ENCODE assay signal across 13 cellular contexts in the genomic region with DNA sequence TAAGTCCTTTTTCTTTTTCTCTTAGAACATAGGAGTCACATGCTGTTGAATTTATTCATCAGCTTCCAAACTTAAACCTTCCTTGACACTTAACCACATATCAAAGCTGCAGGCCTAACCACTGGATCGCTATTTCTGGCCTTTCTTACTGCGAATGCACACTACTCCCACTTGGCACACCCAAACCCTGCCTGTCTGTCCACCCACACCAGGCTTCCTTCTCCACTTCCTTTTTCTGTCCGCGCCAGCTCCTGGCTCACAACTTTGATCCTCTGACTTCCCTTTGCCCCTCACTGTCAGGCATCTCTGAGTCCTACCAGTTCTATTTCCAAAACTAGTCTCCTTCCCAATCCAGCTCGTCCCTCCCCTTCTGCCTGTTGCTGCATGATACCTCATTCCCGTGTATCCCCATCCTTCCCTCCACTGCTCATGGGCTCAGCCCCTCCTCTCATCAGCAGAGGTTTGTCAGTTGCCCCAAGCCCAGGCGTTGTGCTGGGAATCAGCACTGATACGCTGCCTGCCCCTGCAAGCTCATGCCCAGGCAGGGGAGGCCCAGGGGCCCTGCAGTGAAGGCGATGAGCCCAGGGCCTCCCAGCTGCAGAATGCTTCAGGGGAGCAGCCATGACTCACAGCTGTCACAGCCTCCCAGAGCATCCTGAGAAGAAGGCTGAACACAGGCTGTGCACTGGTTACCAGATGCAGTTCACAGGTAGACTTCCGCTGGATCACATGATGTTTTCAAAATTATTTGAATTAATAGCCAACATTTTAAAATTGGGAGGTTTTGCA.
DNase-seq lines count a peak whose midpoint lies in the region; ATAC-seq, FAIRE-seq and TF ChIP-seq lines count a peak whose summit lies in the region.
"Had no signal": no experiment of that assay in that cellular context is flagged by ENCODE, and none has a peak within 500 bp of the region (broad histone marks: within the 10 kb centered on the region; RNA-seq: fewer than 3 reads in every experiment).

No MANE protein-coding gene starts in this region.

- no peak for TF ChIP-seq EP300 in K562 (IDR thresholded peaks at IDR 0.05; ENCODE audit: low read length)

- intact Hi-C loops in K562 (cut with micrococcal nuclease), result no loop called here

- H3K4me3 Mint-ChIP-seq in activated T-helper 17 cell treated with anti-CD3 and anti-CD28 coated beads, Interleukin-2, amount 50 U/mL, for 72 hours, result no peak overlapping the region
- H3K4me3 Mint-ChIP-seq: activated T-cell treated with anti-CD3 and anti-CD28 coated beads, Interleukin-2, amount 50 U/mL, for 4 hours had no signal

- peaks cover 24 to 55% (median 44%) of the 10 kb centered on the region in 10 experiments for H3K4me1 ChIP-seq in BLaER1 treated with 17β-estradiol and CSF1 and Interleukin-3, amounts not matched to agents 10 nM and 100 nM
- no peaks in the 10 kb centered on the region for H3K4me1 ChIP-seq in K562 (replicated peaks in 1 of 2; ENCODE audit: control insufficient read depth in 2 of 2, insufficient read depth in 2 of 2, low read length in 2 of 2)
- H3K4me1 ChIP-seq in effector memory CD4-positive, alpha-beta T cell (ENCODE audit: control insufficient read depth, insufficient read depth, low read length, poor library complexity, severe bottlenecking), result no peaks in the 10 kb centered on the region
- H3K4me1 ChIP-seq: right lobe of liver had no signal

- H3K4me2 ChIP-seq in BLaER1 treated with 17β-estradiol and CSF1 and Interleukin-3, amounts not matched to agents 10 nM and 100 nM, result peak overlapping the region; percentile 76 to 93 (median 86)
- H3K4me2 ChIP-seq in K562 (ENCODE audit: insufficient read depth, low read length), result no peak overlapping the region

- TF ChIP-seq CTCF in K562 (IDR thresholded peaks at IDR 0.05 in 2 of 3, conservative IDR thresholded peaks at IDR 0.05 in 1 of 3; ENCODE audit: insufficient read depth in 2 of 3, low read depth in 1 of 3, low read length in 3 of 3), result no peak

- ATAC-seq in K562 (no peak), HG03469 (IDR thresholded peaks at IDR 0.05; ENCODE audit: unreplicated experiment) (no peak)
- ATAC-seq in activated T-helper 17 cell treated with anti-CD3 and anti-CD28 coated beads, Interleukin-2, amount 50 U/mL, for 72 hours (replicated peaks), result no peak
- ATAC-seq: activated CD4-positive, CD25-positive, alpha-beta regulatory T cell treated with anti-CD3 and anti-CD28 coated beads, Interleukin-2, amount 50 U/mL, for 24 hours; activated T-cell treated with anti-CD3 and anti-CD28 coated beads, Interleukin-2, amount 50 U/mL, for 4 hours had no signal

- peak; percentile 20 for DNase-seq in MG63
- DNase-seq in K562 (ENCODE audit: extremely low read depth in 1 of 4, low spot score in 3 of 4), result no peak
- peak; percentile 21 for DNase-seq in midbrain (lab: John Stamatoyannopoulos, UW)
- DNase-seq in effector memory CD4-positive, alpha-beta T cell, result no peak
- DNase-seq in NCI-H128 (lab: John Stamatoyannopoulos, UW; ENCODE audit: unreplicated experiment), result no peak
- DNase-seq: activated T-cell treated with anti-CD3 and anti-CD28 coated beads, Interleukin-2, amount 50 U/mL, for 4 hours; right lobe of liver; RPMI8226 had no signal

- no peak for TF ChIP-seq RAD21 in K562 (CRISPR knock-in tag; conservative IDR thresholded peaks at IDR 0.05 in 1 of 2, IDR thresholded peaks at IDR 0.05 in 1 of 2)

- no peaks in the 10 kb centered on the region for H3K79me2 ChIP-seq in K562 (ENCODE audit: control insufficient read depth, insufficient read depth, low read length)

- H3K9ac ChIP-seq in BLaER1 treated with 17β-estradiol and CSF1 and Interleukin-3, amounts not matched to agents 10 nM and 100 nM, result peak overlapping the region in 9 of 11 experiments; percentile 23 to 62 (median 43); a peak in 12 of 22 replicates
- no peak overlapping the region for H3K9ac ChIP-seq in K562 (ENCODE audit: insufficient read depth in 1 of 2, low read depth in 2 of 2, low read length in 2 of 2)

- peak overlapping the region in 1 of 10 experiments; percentile 12; a peak in 1 of 20 replicates for H3K4me3 ChIP-seq in BLaER1 treated with 17β-estradiol and CSF1 and Interleukin-3, amounts not matched to agents 10 nM and 100 nM
- H3K4me3 ChIP-seq in MG63 (no peak overlapping the region), K562 (no peak overlapping the region)
- H3K4me3 ChIP-seq in effector memory CD4-positive, alpha-beta T cell (ENCODE audit: insufficient read depth, low read depth, low read length, poor library complexity, severe bottlenecking), result no peak overlapping the region
- H3K4me3 ChIP-seq: cardiac muscle cell, right lobe of liver had no signal

- no peaks in the 10 kb centered on the region for H3K27me3 ChIP-seq in BLaER1 treated with 17β-estradiol and CSF1 and Interleukin-3, amounts not matched to agents 10 nM and 100 nM
- no peaks in the 10 kb centered on the region for H3K27me3 ChIP-seq in MG63
- no peaks in the 10 kb centered on the region for H3K27me3 ChIP-seq in K562 (ENCODE audit: control insufficient read depth in 2 of 2, insufficient read depth in 2 of 2, low read length in 2 of 2)
- no peaks in the 10 kb centered on the region for H3K27me3 ChIP-seq in effector memory CD4-positive, alpha-beta T cell (replicated peaks; ENCODE audit: control insufficient read depth, insufficient read depth, low read length, poor library complexity, severe bottlenecking)
- H3K27me3 ChIP-seq: cardiac muscle cell, right lobe of liver had no signal

- no peak for FAIRE-seq in K562 (lab: Jason Lieb, UNC)

- in situ Hi-C loops in K562 (cut with MboI), result no loop called here

- TF ChIP-seq POLR2A in K562 (conservative IDR thresholded peaks at IDR 0.05), result no peak

- CTCF ChIA-PET in K562 (lab: Yijun Ruan, JAX; ENCODE audit: low intra/inter-chr PET ratio), result no interaction called here

- POLR2A ChIA-PET in K562 (lab: Yijun Ruan, JAX), result interaction anchor here (1.0 kb wide), 1 partner anchor 28 kb away, joined by 4 read pairs; no protein-coding TSS in a partner anchor

- peaks cover 0 to 48% (median 18%) of the 10 kb centered on the region in 11 experiments; a peak in 12 of 22 replicates for H3K36me3 ChIP-seq in BLaER1 treated with 17β-estradiol and CSF1 and Interleukin-3, amounts not matched to agents 10 nM and 100 nM
- H3K36me3 ChIP-seq in MG63, result peaks cover 8% of the 10 kb centered on the region
- H3K36me3 ChIP-seq in K562 (ENCODE audit: control insufficient read depth, insufficient read depth, low read length), result no peaks in the 10 kb centered on the region
- no peaks in the 10 kb centered on the region for H3K36me3 ChIP-seq in effector memory CD4-positive, alpha-beta T cell (ENCODE audit: control insufficient read depth, insufficient read depth, low read length)
- H3K36me3 ChIP-seq: cardiac muscle cell, right lobe of liver had no signal

- no peak overlapping the region for H3K27ac Mint-ChIP-seq in activated T-helper 17 cell treated with anti-CD3 and anti-CD28 coated beads, Interleukin-2, amount 50 U/mL, for 72 hours

- peaks cover 0 to 24% (median 0%) of the 10 kb centered on the region in 11 experiments; a peak in 4 of 22 replicates for H4K20me1 ChIP-seq in BLaER1 treated with 17β-estradiol and CSF1 and Interleukin-3, amounts not matched to agents 10 nM and 100 nM
- no peaks in the 10 kb centered on the region for H4K20me1 ChIP-seq in K562 (replicated peaks; ENCODE audit: control insufficient read depth, insufficient read depth, low read length)

- 48% methylated on average over 9 of the region's 10 CpGs for WGBS in K562 (ENCODE audit: insufficient coverage, low coverage, missing lambda C conversion rate)

- peaks cover 0 to 9% (median 0%) of the 10 kb centered on the region in 11 experiments; a peak in 2 of 22 replicates for H3K9me3 ChIP-seq in BLaER1 treated with 17β-estradiol and CSF1 and Interleukin-3, amounts not matched to agents 10 nM and 100 nM (replicated peaks in 1 of 11)
- no peaks in the 10 kb centered on the region for H3K9me3 ChIP-seq in MG63
- H3K9me3 ChIP-seq in K562 (replicated peaks; ENCODE audit: control insufficient read depth, insufficient read depth, low read depth, low read length), result no peaks in the 10 kb centered on the region
- no peaks in the 10 kb centered on the region for H3K9me3 ChIP-seq in effector memory CD4-positive, alpha-beta T cell (ENCODE audit: control insufficient read depth, low read length)
- H3K9me3 ChIP-seq: right lobe of liver had no signal

- no peaks in the 10 kb centered on the region for H3K4me1 Mint-ChIP-seq in activated T-helper 17 cell treated with anti-CD3 and anti-CD28 coated beads, Interleukin-2, amount 50 U/mL, for 72 hours

- no TSS peak for BruUV-seq in K562 (replicated peaks; lab: Mats Ljungman, UMichigan)

- H3K27ac ChIP-seq in BLaER1 treated with 17β-estradiol and CSF1 and Interleukin-3, amounts not matched to agents 10 nM and 100 nM, result peak overlapping the region in 9 of 11 experiments; percentile 28 to 77 (median 65); a peak in 17 of 22 replicates
- no peak overlapping the region for H3K27ac ChIP-seq in K562 (ENCODE audit: extremely low read depth, low read depth, low read length)
- H3K27ac ChIP-seq in effector memory CD4-positive, alpha-beta T cell (ENCODE audit: insufficient read depth, low read length, poor library complexity, severe bottlenecking), result no peak overlapping the region
- H3K27ac ChIP-seq: cardiac muscle cell, right lobe of liver had no signal

- H3K9me3 Mint-ChIP-seq in activated T-helper 17 cell treated with anti-CD3 and anti-CD28 coated beads, Interleukin-2, amount 50 U/mL, for 72 hours, result no peaks in the 10 kb centered on the region
- H3K9me3 Mint-ChIP-seq: activated T-cell treated with anti-CD3 and anti-CD28 coated beads, Interleukin-2, amount 50 U/mL, for 4 hours had no signal

- no peaks in the 10 kb centered on the region for H3K27me3 Mint-ChIP-seq in activated T-helper 17 cell treated with anti-CD3 and anti-CD28 coated beads, Interleukin-2, amount 50 U/mL, for 72 hours

- peaks cover 12% of the 10 kb centered on the region for H3K36me3 Mint-ChIP-seq in activated T-helper 17 cell treated with anti-CD3 and anti-CD28 coated beads, Interleukin-2, amount 50 U/mL, for 72 hours (ENCODE audit: low read depth)

- H2AFZ ChIP-seq in K562 (ENCODE audit: low read depth, low read length), result no peak overlapping the region

- H3K9me1 ChIP-seq in K562 (ENCODE audit: control insufficient read depth, insufficient read depth, low read length), result no peaks in the 10 kb centered on the region

TF ChIP-seq in K562, 482 proteins besides CTCF, POLR2A, EP300 and RAD21:
- TF ChIP-seq, protein P1, sequence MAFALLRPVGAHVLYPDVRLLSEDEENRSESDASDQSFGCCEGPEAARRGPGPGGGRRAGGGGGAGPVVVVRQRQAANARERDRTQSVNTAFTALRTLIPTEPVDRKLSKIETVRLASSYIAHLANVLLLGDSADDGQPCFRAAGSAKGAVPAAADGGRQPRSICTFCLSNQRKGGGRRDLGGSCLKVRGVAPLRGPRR (CRISPR knock-in tag; IDR thresholded peaks at IDR 0.05), result no peak
- TF ChIP-seq TARDBP (IDR thresholded peaks at IDR 0.05), result no peak
- TF ChIP-seq SPI1 (IDR thresholded peaks at IDR 0.05; ENCODE audit: borderline replicate concordance, low read depth, low read length), result peak; percentile 58; the same call in 1 of the 2 replicates

Comparison
In these comparisons a context has a peak if more than half of its experiments do, and no peak if none do; other contexts are left out.
1. H3K27ac ChIP-seq: peak in BLaER1 treated with 17β-estradiol and CSF1 and Interleukin-3, amounts not matched to agents 10 nM and 100 nM (9 of 11); none in K562 (single experiment) and effector memory CD4-positive, alpha-beta T cell (single experiment).
2. H3K9ac ChIP-seq: peak in BLaER1 treated with 17β-estradiol and CSF1 and Interleukin-3, amounts not matched to agents 10 nM and 100 nM (9 of 11); none in K562 (0 of 2).
3. DNase-seq: peak in MG63 (single experiment) and midbrain (single experiment); none in K562 (0 of 4), effector memory CD4-positive, alpha-beta T cell (0 of 3) and NCI-H128 (single experiment).